ENCODE assay signal across 15 cellular contexts in genomic region chr12:92275443-92276154, GRCh38.
"Had no signal": no experiment of that assay in that cellular context is flagged by ENCODE, and none has a peak within 500 bp of the region (broad histone marks: within the 10 kb centered on the region; RNA-seq: fewer than 3 reads in every experiment).

No MANE protein-coding gene starts in this region.

- H3K27me3 ChIP-seq: body of pancreas, neural progenitor cell, tibial artery had no signal

- H2AFZ ChIP-seq: neural progenitor cell had no signal

- H3K4me2 ChIP-seq: neural progenitor cell had no signal

- H3K4me3 ChIP-seq: body of pancreas, neural progenitor cell, tibial artery had no signal

- DNase-seq: activated CD4-positive, alpha-beta T cell treated with anti-CD3 and anti-CD28 coated beads, Interleukin-2, amount 50 U/mL, for 48 hours; activated naive CD8-positive, alpha-beta T cell treated with anti-CD3 and anti-CD28 coated beads for 36 hours; activated T-cell treated with anti-CD3 and anti-CD28 coated beads for 4 hours; effector memory CD8-positive, alpha-beta T cell; left cardiac atrium; mesenchymal stem cell; naive thymus-derived CD4-positive, alpha-beta T cell; stimulated activated CD4-positive, alpha-beta T cell treated with anti-CD3 and anti-CD28 coated beads, Interleukin-12 subunit alpha, Interleukin-12 subunit beta, amount 100 ng/mL, for 4 hours; stimulated activated CD4-positive, alpha-beta T cell treated with anti-CD3 and anti-CD28 coated beads, Interleukin-1b, Interleukin-23, amount 100 ng/mL, for 48 hours; stimulated activated CD8-positive, alpha-beta memory T cell treated with anti-CD3 and anti-CD28 coated beads, Interleukin-4, amount 100 ng/mL, for 48 hours; stimulated activated naive CD8-positive, alpha-beta T cell treated with anti-CD3 and anti-CD28 coated beads, Interleukin-15, Interleukin-2, amounts not matched to agents 100 U/mL and 50 U/mL, for 24 hours; substantia nigra; tibial artery had no signal

- H3K9ac ChIP-seq: neural progenitor cell had no signal

- ATAC-seq: body of pancreas; effector memory CD8-positive, alpha-beta T cell; left cardiac atrium; naive thymus-derived CD4-positive, alpha-beta T cell; stimulated activated naive CD8-positive, alpha-beta T cell treated with anti-CD3 and anti-CD28 coated beads, Interleukin-15, Interleukin-2, amounts not matched to agents 100 U/mL and 50 U/mL, for 24 hours had no signal

- H3K36me3 ChIP-seq: neural progenitor cell, tibial artery had no signal

- H3K9me3 ChIP-seq: body of pancreas, tibial artery had no signal

- H3K27ac ChIP-seq: body of pancreas, neural progenitor cell, tibial artery had no signal

- H3K4me1 ChIP-seq: body of pancreas had no signal
